In genomic region chr2:144519597-144519933, GRCh38 we compare ENCODE assay signal across 10 cellular contexts. TPM values are rescaled to one million over a fixed set of nuclear protein-coding genes. Genes with fewer than 3 reads are reported as not detected.
DNase-seq lines count a peak whose midpoint lies in the region; ATAC-seq, FAIRE-seq and TF ChIP-seq lines count a peak whose summit lies in the region.
"Had no signal": no experiment of that assay in that cellular context is flagged by ENCODE, and none has a peak within 500 bp of the region (broad histone marks: within the 10 kb centered on the region; RNA-seq: fewer than 3 reads in every experiment).

No MANE protein-coding gene starts in this region.

- H3K9ac ChIP-seq in GM23248 (peak overlapping the region; percentile 99), adipocyte (ENCODE audit: low read length) (peak overlapping the region; percentile 99), kidney (ENCODE audit: low read length in 2 of 2) (peak overlapping the region; percentile 80 to 99)

- no peaks in the 10 kb centered on the region for H4K20me1 ChIP-seq in GM23248 (ENCODE audit: insufficient read depth)

- H3K4me3 ChIP-seq in GM23248 (peak overlapping the region; percentile 87), adipocyte (ENCODE audit: low read length) (peak overlapping the region; percentile 90), kidney (ENCODE audit: low read length in 2 of 2) (peak overlapping the region; percentile 69 to 90), spleen (peak overlapping the region; percentile 44 to 81 (median 62))

- TF ChIP-seq CTCF in kidney (IDR thresholded peaks at IDR 0.05; ENCODE audit: borderline replicate concordance, extremely low read depth, insufficient read depth) = no peak
- no peak for TF ChIP-seq CTCF in spleen (IDR thresholded peaks at IDR 0.05 in 8 of 11, conservative IDR thresholded peaks at IDR 0.05 in 3 of 11)

- H3K4me2 ChIP-seq in GM23248 (ENCODE audit: unreplicated experiment) = peak overlapping the region; percentile 96

- peak overlapping the region; percentile 94 for H2AFZ ChIP-seq in GM23248

- peaks cover 30% of the 10 kb centered on the region for H3F3A ChIP-seq in GM23248 (ENCODE audit: insufficient read depth)

- intact Hi-C loops in kidney (cut with DNase I) = no loop called here
- intact Hi-C loops in spleen (cut with DNase I; ENCODE audit: low total_unique reads) = loop anchor here (5.0 to 10.0 kb wide), 2 partner anchors 55 to 187 kb away; a partner anchor contains a TSS

- no peak for FAIRE-seq in kidney (lab: Jason Lieb, UNC)
- FAIRE-seq: keratinocyte had no signal

- in situ Hi-C loops in GM23248 (cut with MboI) = loop anchor here (10.0 kb wide), 1 partner anchor 575 kb away; no protein-coding TSS in a partner anchor

- H3K4me1 ChIP-seq in GM23248 (ENCODE audit: insufficient read depth) (peaks cover 32% of the 10 kb centered on the region), adipocyte (ENCODE audit: control insufficient read depth, insufficient read depth, low read length) (peaks cover 31% of the 10 kb centered on the region), kidney (ENCODE audit: control insufficient read depth in 1 of 2, insufficient read depth in 1 of 2, low read depth in 1 of 2, low read length in 2 of 2) (peaks cover 2 to 8% of the 10 kb centered on the region in 2 donors), spleen (peaks cover 8 to 70% (median 43%) of the 10 kb centered on the region in 6 donors)

- H3K9me3 ChIP-seq in GM23248 (ENCODE audit: low read depth) (no peaks in the 10 kb centered on the region), adipocyte (ENCODE audit: control insufficient read depth, low read length) (no peaks in the 10 kb centered on the region), kidney (ENCODE audit: control insufficient read depth in 1 of 2, low read length in 2 of 2) (no peaks in the 10 kb centered on the region), spleen (no peaks in the 10 kb centered on the region)

- WGBS in GM23248 (ENCODE audit: low coverage in 1 of 2, low lambda C conversion rate in 2 of 2, missing lambda C conversion rate in 2 of 2), 2 experiments = 0 to 4% methylated on average over 3 of the region's 3 CpGs
- 0 to 3% (median 1%) methylated on average over 3 of the region's 3 CpGs for WGBS in spleen, 5 donors

- no peaks in the 10 kb centered on the region for H3K27me3 ChIP-seq in GM23248 (replicated peaks; ENCODE audit: insufficient read depth)
- H3K27me3 ChIP-seq in adipocyte (replicated peaks; ENCODE audit: control insufficient read depth, insufficient read depth, low read length) = no peaks in the 10 kb centered on the region
- peaks cover 0 to 40% (median 3%) of the 10 kb centered on the region in 7 donors for H3K27me3 ChIP-seq in spleen (replicated peaks in 1 of 7)

- no peaks in the 10 kb centered on the region for H3K9me2 ChIP-seq in GM23248 (ENCODE audit: insufficient read depth)

- H3K36me3 ChIP-seq in GM23248 (ENCODE audit: low read depth) (no peaks in the 10 kb centered on the region), adipocyte (ENCODE audit: control insufficient read depth, insufficient read depth, low read length, severe bottlenecking) (no peaks in the 10 kb centered on the region), kidney (ENCODE audit: control insufficient read depth in 1 of 2, insufficient read depth in 2 of 2, low read length in 2 of 2) (no peaks in the 10 kb centered on the region), spleen (peaks cover 0 to 5% (median 0%) of the 10 kb centered on the region in 6 donors)

- TF ChIP-seq POLR2A in spleen (IDR thresholded peaks at IDR 0.05) = no peak

- H3K27ac ChIP-seq in GM23248 (peak overlapping the region; percentile 52), kidney (ENCODE audit: low read depth in 2 of 2, low read length in 2 of 2) (peak overlapping the region; percentile 82 to 97), spleen (peak overlapping the region; percentile 92 to 99 (median 98))

- DNase-seq in GM23248 (no peak), adipocyte (ENCODE audit: low read depth) (no peak), kidney (no peak), spleen (no peak), SK-N-DZ (ENCODE audit: low spot score) (no peak), DMS79 (lab: John Stamatoyannopoulos, UW) (no peak)
- DNase-seq: NCI-H510A had no signal

- peaks cover 46% of the 10 kb centered on the region for H3K79me2 ChIP-seq in GM23248 (ENCODE audit: insufficient read depth)

- no peak for ATAC-seq in GM18868 (IDR thresholded peaks at IDR 0.05; ENCODE audit: unreplicated experiment)
- no peak for ATAC-seq in GM19467 (IDR thresholded peaks at IDR 0.05; ENCODE audit: unreplicated experiment)

RNA-seq across cellular contexts. Expression of gene ZEB2, which starts 0.4 kb away (rescaled TPM):
- 36.4 and 46.8 TPM in 2 replicates for total RNA-seq in GM23248 (2014; rRNA removed; shearing (Covaris generic))
- polyA plus RNA-seq in GM23248 (2016; fragmentation: Nextera tagmentation; extraction: Ambion mirVana) (25.6 and 26.2 TPM in 2 replicates), kidney (ENCODE audit: insufficient read depth, low read depth, low replicate concordance) (8.3 TPM), spleen (10 to 100 TPM; 25.5 to 36.8 (median 28.5) TPM)
- total RNA-seq in kidney (136 TPM), spleen (100 to 1,000 TPM; 217 to 362 (median 262) TPM)
- 5.3 and 7.2 TPM in 2 replicates for polyA plus RNA-seq in SK-N-DZ (2014; cell fraction: cytosol; rRNA removed)
- polyA plus RNA-seq in SK-N-DZ (2014; cell fraction: nucleus; rRNA removed) = 3.6 and 4.5 TPM in 2 replicates
